Comparison of ENCODE assay signal across 3 cellular contexts in genomic region chr4:113943085-113943484, GRCh38.
A peak's percentile ranks its signal among the peaks of the same experiment; 100 is the strongest.
TF ChIP-seq lines count a peak whose summit lies in the region.

No MANE protein-coding gene starts in this region.

TF ChIP-seq in SK-N-SH treated with all-trans-retinoic acid at 6 μM for 48 hours, 23 proteins besides CTCF, POLR2A, EP300 and RAD21:
- TF ChIP-seq SNAI2 (CRISPR knock-in tag; IDR thresholded peaks at IDR 0.05) (no peak), PPARA (CRISPR knock-in tag; IDR thresholded peaks at IDR 0.05; ENCODE audit: borderline replicate concordance) (no peak), ZFP3 (CRISPR knock-in tag; IDR thresholded peaks at IDR 0.05) (peak; percentile 91), CSDC2 (CRISPR knock-in tag; IDR thresholded peaks at IDR 0.05) (no peak), CSRNP3 (CRISPR knock-in tag; IDR thresholded peaks at IDR 0.05) (no peak), ZC3H10 (CRISPR knock-in tag; IDR thresholded peaks at IDR 0.05) (no peak)

TF ChIP-seq in SK-N-SH, 30 proteins besides CTCF, POLR2A, EP300 and RAD21:
- no peak for TF ChIP-seq MEF2A (IDR thresholded peaks at IDR 0.05; ENCODE audit: borderline replicate concordance, low read depth)
- no peak for TF ChIP-seq RFX5 (IDR thresholded peaks at IDR 0.05; ENCODE audit: low read length)
- no peak for TF ChIP-seq TCF12 (IDR thresholded peaks at IDR 0.05)
- no peak for TF ChIP-seq REST (IDR thresholded peaks at IDR 0.05; ENCODE audit: low read depth, low read length)
- no peak for TF ChIP-seq POLR2AphosphoS5 (IDR thresholded peaks at IDR 0.05; ENCODE audit: low read depth, low read length)
- no peak for TF ChIP-seq FOSL2 (IDR thresholded peaks at IDR 0.05; ENCODE audit: borderline replicate concordance, low read depth)
- TF ChIP-seq FOXJ3 (CRISPR knock-in tag; IDR thresholded peaks at IDR 0.05): no peak
- TF ChIP-seq GABPA (IDR thresholded peaks at IDR 0.05; ENCODE audit: low read depth): no peak

TF ChIP-seq in IMR-90, 13 proteins besides CTCF, POLR2A, EP300 and RAD21:
- TF ChIP-seq CHD1 (IDR thresholded peaks at IDR 0.05; ENCODE audit: low read depth, low read length) (no peak), USF2 (IDR thresholded peaks at IDR 0.05; ENCODE audit: low read depth, low read length) (no peak), BHLHE40 (IDR thresholded peaks at IDR 0.05; ENCODE audit: low read depth, low read length) (no peak), CEBPB (IDR thresholded peaks at IDR 0.05; ENCODE audit: low read depth, low read length) (no peak), MAZ (IDR thresholded peaks at IDR 0.05; ENCODE audit: borderline replicate concordance, low read depth, low read length) (no peak), SMC3 (IDR thresholded peaks at IDR 0.05; ENCODE audit: low read depth, low read length) (no peak)
